ENCODE assay signal across 29 cellular contexts in genomic region chr5:178252258-178252657, GRCh38.
"Had no signal": no experiment of that assay in that cellular context is flagged by ENCODE, and none has a peak within 500 bp of the region (broad histone marks: within the 10 kb centered on the region; RNA-seq: fewer than 3 reads in every experiment).

No MANE protein-coding gene starts in this region.

- H3K4me1 ChIP-seq: adrenal gland, Peyer's patch, SJSA1 had no signal

- H3K36me3 ChIP-seq: adrenal gland, Peyer's patch, SJSA1 had no signal

- H3K4me3 Mint-ChIP-seq: activated CD8-positive, alpha-beta memory T cell treated with anti-CD3 and anti-CD28 coated beads, Interleukin-2, amount 10 ng/mL, durations not matched to agents 7 days and 5 days; activated naive CD8-positive, alpha-beta T cell; activated T-cell treated with anti-CD3 and anti-CD28 coated beads, Interleukin-2, amount 50 U/mL, for 24 hours; activated T-helper 1 cell treated with anti-CD3 and anti-CD28 coated beads, Interleukin-12 subunit alpha, Interleukin-12 subunit beta, Interleukin-2, Interleukin-4 antibody, amounts not matched to agents 30 ng/mL and 10 ng/mL and 1 ng/mL, durations not matched to agents 14 hours and 24 hours and 36 hours; WTC11 had no signal

- H3K27ac Mint-ChIP-seq: activated T-cell treated with anti-CD3 and anti-CD28 coated beads, Interleukin-2, amount 50 U/mL, for 24 hours; activated T-helper 1 cell treated with anti-CD3 and anti-CD28 coated beads, Interleukin-12 subunit alpha, Interleukin-12 subunit beta, Interleukin-2, Interleukin-4 antibody, amounts not matched to agents 30 ng/mL and 10 ng/mL and 1 ng/mL, durations not matched to agents 14 hours and 24 hours and 36 hours; WTC11 had no signal

- H3K4me3 ChIP-seq: adrenal gland, Peyer's patch, SJSA1 had no signal

- H3K27me3 ChIP-seq: adrenal gland, Peyer's patch, SJSA1 had no signal

- H3K27ac ChIP-seq: adrenal gland, Peyer's patch, RWPE1, SJSA1 had no signal

- DNase-seq: activated CD4-positive, alpha-beta T cell treated with anti-CD3 and anti-CD28 coated beads for 48 hours; activated CD4-positive, alpha-beta T cell treated with anti-CD3 and anti-CD28 coated beads, Interleukin-2, amount 50 U/mL, for 4 hours; activated CD4-positive, CD25-positive, alpha-beta regulatory T cell treated with anti-CD3 and anti-CD28 coated beads, Interleukin-2, amount 50 U/mL, for 72 hours; activated CD8-positive, alpha-beta memory T cell treated with anti-CD3 and anti-CD28 coated beads, Interleukin-2, amount 10 ng/mL, durations not matched to agents 7 days and 5 days; activated effector memory CD4-positive, alpha-beta T cell treated with Interleukin-2 at 50 U/mL for 16 hours; activated naive CD4-positive, alpha-beta T cell; activated T-cell treated with anti-CD3 and anti-CD28 coated beads, Interleukin-2, amount 50 U/mL, for 24 hours; adrenal gland; anterior cingulate cortex; cerebellar nuclear complex; NCI-H1092 treated with DMSO at 0.1 percent for 48 hours; NCI-H1417 treated with DMSO at 0.1 percent for 48 hours; NCI-H1694; NCI-H2029; NCI-H2107; NCI-H2171 treated with DMSO at 0.1 percent for 48 hours; NCI-H226; NCI-H526; NCI-H774; OCI-M1; Peyer's patch; Right ventricle myocardium superior; SW 1271 had no signal

- H3K36me3 Mint-ChIP-seq: activated naive CD8-positive, alpha-beta T cell; WTC11 had no signal

- H3K9me3 Mint-ChIP-seq: activated T-cell treated with anti-CD3 and anti-CD28 coated beads, Interleukin-2, amount 50 U/mL, for 24 hours; activated T-helper 1 cell treated with anti-CD3 and anti-CD28 coated beads, Interleukin-12 subunit alpha, Interleukin-12 subunit beta, Interleukin-2, Interleukin-4 antibody, amounts not matched to agents 30 ng/mL and 10 ng/mL and 1 ng/mL, durations not matched to agents 14 hours and 24 hours and 36 hours; WTC11 had no signal

- H3K9me3 ChIP-seq: adrenal gland, Peyer's patch had no signal

- ATAC-seq: activated CD8-positive, alpha-beta memory T cell treated with anti-CD3 and anti-CD28 coated beads, Interleukin-2, amount 10 ng/mL, durations not matched to agents 7 days and 5 days; SK-N-SH treated with all-trans-retinoic acid at 6 μM for 48 hours; WTC11 had no signal

- H3K27me3 Mint-ChIP-seq: activated CD8-positive, alpha-beta memory T cell treated with anti-CD3 and anti-CD28 coated beads, Interleukin-2, amount 10 ng/mL, durations not matched to agents 7 days and 5 days; activated naive CD8-positive, alpha-beta T cell; activated T-cell treated with anti-CD3 and anti-CD28 coated beads, Interleukin-2, amount 50 U/mL, for 24 hours had no signal
